27 cellular contexts compared by ENCODE assay signal in the genomic region with DNA sequence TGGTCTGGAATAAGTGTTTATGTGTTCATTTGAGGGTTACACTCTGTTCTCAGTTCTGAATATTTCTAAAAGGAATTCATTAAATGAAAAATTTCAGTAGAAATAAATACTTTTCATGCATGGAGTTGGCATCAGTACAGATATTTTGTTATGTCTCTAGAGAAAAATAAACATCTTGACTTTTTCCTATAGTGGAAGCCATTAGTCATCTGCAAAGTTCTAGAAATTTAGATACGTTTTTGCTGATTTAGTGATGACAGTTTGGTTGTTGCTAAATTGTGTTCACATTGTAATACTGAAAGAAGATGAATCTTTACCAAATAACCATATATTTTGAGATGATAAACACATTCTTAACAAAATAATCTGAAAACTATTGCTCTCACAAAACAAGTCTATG.
"Had no signal": no experiment of that assay in that cellular context is flagged by ENCODE, and none has a peak within 500 bp of the region (broad histone marks: within the 10 kb centered on the region; RNA-seq: fewer than 3 reads in every experiment).

No MANE protein-coding gene starts in this region.

- ATAC-seq: left lobe of liver; mucosa of descending colon; natural killer cell treated with Interleukin-12 subunit alpha and Interleukin-12 subunit beta and Interleukin-15 and Interleukin-18, amount 100 ng/mL, for 72 hours; right lobe of liver; stimulated activated effector memory CD8-positive, alpha-beta T cell treated with anti-CD3 and anti-CD28 coated beads, Interleukin-12 subunit alpha, Interleukin-12 subunit beta, amount 100 ng/mL, for 72 hours had no signal

- H3K27ac ChIP-seq: colonic mucosa, esophagus muscularis mucosa, neutrophil, parathyroid adenoma, right lobe of liver, stomach, thyroid gland, vagina had no signal

- H3K4me1 ChIP-seq: colonic mucosa, esophagus muscularis mucosa, parathyroid adenoma, right lobe of liver, stomach, thyroid gland, vagina had no signal

- H3K36me3 ChIP-seq: colonic mucosa, esophagus muscularis mucosa, neutrophil, right lobe of liver, stomach, thyroid gland, vagina had no signal

- H3K4me1 Mint-ChIP-seq: endodermal cell; immature natural killer cell; mesothelial cell of epicardium; naive B cell; neural crest cell; stimulated activated effector memory CD8-positive, alpha-beta T cell treated with anti-CD3 and anti-CD28 coated beads, Interleukin-12 subunit alpha, Interleukin-12 subunit beta, amount 100 ng/mL, for 72 hours had no signal

- H3K79me2 ChIP-seq: parathyroid adenoma had no signal

- H2AFZ ChIP-seq: parathyroid adenoma had no signal

- H3K4me3 Mint-ChIP-seq: dendritic cell treated with granulocyte-macrophage colony-stimulating factor and Interleukin-4, amounts not matched to agents 40 ng/mL and 50 ng/mL, for 4 days; endodermal cell; immature natural killer cell; mesothelial cell of epicardium; naive B cell; natural killer cell treated with Interleukin-12 subunit alpha and Interleukin-12 subunit beta and Interleukin-15 and Interleukin-18, amount 100 ng/mL, for 72 hours; neural crest cell; stimulated activated effector memory CD8-positive, alpha-beta T cell treated with anti-CD3 and anti-CD28 coated beads, Interleukin-12 subunit alpha, Interleukin-12 subunit beta, amount 100 ng/mL, for 72 hours had no signal

- FAIRE-seq: frontal cortex had no signal

- H3K36me3 Mint-ChIP-seq: immature natural killer cell; mesothelial cell of epicardium; naive B cell; natural killer cell treated with Interleukin-12 subunit alpha and Interleukin-12 subunit beta and Interleukin-15 and Interleukin-18, amount 100 ng/mL, for 72 hours; stimulated activated effector memory CD8-positive, alpha-beta T cell treated with anti-CD3 and anti-CD28 coated beads, Interleukin-12 subunit alpha, Interleukin-12 subunit beta, amount 100 ng/mL, for 72 hours had no signal

- H3K27me3 ChIP-seq: colonic mucosa, esophagus muscularis mucosa, neutrophil, right lobe of liver, stomach, thyroid gland, vagina had no signal

- H3K9me3 ChIP-seq: colonic mucosa, esophagus muscularis mucosa, mucosa of descending colon, neutrophil, right lobe of liver, thyroid gland, vagina had no signal

- H3K4me3 ChIP-seq: colonic mucosa, esophagus muscularis mucosa, mucosa of descending colon, right lobe of liver, stomach, thyroid gland, vagina had no signal

- DNase-seq: colonic mucosa; effector CD8-positive, alpha-beta T cell; endodermal cell; hypothalamus; immature natural killer cell; mesenchymal stem cell; mucosa of descending colon; naive B cell; right lobe of liver; stimulated activated CD4-positive, alpha-beta T cell treated with anti-CD3 and anti-CD28 coated beads, Interleukin-2, amount 100 ng/mL, for 24 hours; stimulated activated CD4-positive, alpha-beta T cell treated with anti-CD3 and anti-CD28 coated beads, Interleukin-4, amount 100 ng/mL, for 24 hours; stimulated activated naive CD4-positive, alpha-beta T cell treated with Interleukin-2 at 50 U/mL for 16 hours; stomach; thyroid gland; trophoblast cell had no signal

- H3K27me3 Mint-ChIP-seq: dendritic cell treated with granulocyte-macrophage colony-stimulating factor and Interleukin-4, amounts not matched to agents 40 ng/mL and 50 ng/mL, for 4 days; naive B cell; progenitor cell of endocrine pancreas had no signal

- H3K9ac ChIP-seq: parathyroid adenoma had no signal

- H3K27ac Mint-ChIP-seq: dendritic cell treated with granulocyte-macrophage colony-stimulating factor and Interleukin-4, amounts not matched to agents 40 ng/mL and 50 ng/mL, for 4 days; endodermal cell; immature natural killer cell; mesothelial cell of epicardium; naive B cell; natural killer cell treated with Interleukin-12 subunit alpha and Interleukin-12 subunit beta and Interleukin-15 and Interleukin-18, amount 100 ng/mL, for 72 hours; progenitor cell of endocrine pancreas; stimulated activated effector memory CD8-positive, alpha-beta T cell treated with anti-CD3 and anti-CD28 coated beads, Interleukin-12 subunit alpha, Interleukin-12 subunit beta, amount 100 ng/mL, for 72 hours had no signal

- H3K9me3 Mint-ChIP-seq: dendritic cell treated with granulocyte-macrophage colony-stimulating factor and Interleukin-4, amounts not matched to agents 40 ng/mL and 50 ng/mL, for 4 days; immature natural killer cell had no signal
